Comparison of ENCODE assay signal across 33 cellular contexts in genomic region chr11:28671326-28671725, GRCh38.
"Had no signal": no experiment of that assay in that cellular context is flagged by ENCODE, and none has a peak within 500 bp of the region (broad histone marks: within the 10 kb centered on the region; RNA-seq: fewer than 3 reads in every experiment).

No MANE protein-coding gene starts in this region.

- H3K36me3 ChIP-seq: adrenal gland, brain microvascular endothelial cell, breast epithelium had no signal

- FAIRE-seq: astrocyte, TTC549 had no signal

- ATAC-seq: activated CD8-positive, alpha-beta T cell treated with anti-CD3 and anti-CD28 coated beads for 36 hours; activated naive CD4-positive, alpha-beta T cell treated with anti-CD3 and anti-CD28 coated beads, Interleukin-2, amount 50 U/mL, for 72 hours; activated T-cell treated with anti-CD3 and anti-CD28 coated beads, Interleukin-2, amount 50 U/mL, for 4 hours; activated T-cell treated with anti-CD3 and anti-CD28 coated beads, Interleukin-2, amount 50 U/mL, for 72 hours; activated T-helper 17 cell treated with anti-CD3 and anti-CD28 coated beads, Interleukin-2, amount 50 U/mL, for 72 hours; body of pancreas had no signal

- H3K27me3 ChIP-seq: adrenal gland, body of pancreas, brain microvascular endothelial cell, breast epithelium had no signal

- H3K4me1 ChIP-seq: adrenal gland, body of pancreas, breast epithelium had no signal

- H3K27ac ChIP-seq: adrenal gland, body of pancreas, brain microvascular endothelial cell, breast epithelium, VCaP had no signal

- H3K9me3 ChIP-seq: adrenal gland, body of pancreas, breast epithelium had no signal

- H3K4me3 ChIP-seq: adrenal gland, body of pancreas, breast epithelium had no signal

- DNase-seq: activated B cell treated with CpG ODN at 0.5 μM for 24 hours; activated CD4-positive, alpha-beta memory T cell treated with anti-CD3 and anti-CD28 coated beads for 36 hours; activated CD4-positive, alpha-beta T cell treated with anti-CD3 and anti-CD28 coated beads for 4 hours; activated CD4-positive, alpha-beta T cell treated with anti-CD3 and anti-CD28 coated beads, Interleukin-2, amount 10 ng/mL, durations not matched to agents 24 days and 14 days; activated CD4-positive, alpha-beta T cell treated with anti-CD3 and anti-CD28 coated beads, Interleukin-2, amount 50 U/mL, for 1 hour; activated CD4-positive, alpha-beta T cell treated with anti-CD3 and anti-CD28 coated beads, Interleukin-2, amount 50 U/mL, for 4 hours; activated CD4-positive, CD25-positive, alpha-beta regulatory T cell treated with anti-CD3 and anti-CD28 coated beads, Interleukin-2, amount 50 U/mL, for 72 hours; activated CD8-positive, alpha-beta memory T cell treated with anti-CD3 and anti-CD28 coated beads, Interleukin-2, amount 50 U/mL, for 4 hours; activated CD8-positive, alpha-beta T cell treated with anti-CD3 and anti-CD28 coated beads for 36 hours; activated effector memory CD4-positive, alpha-beta T cell treated with anti-CD3 and anti-CD28 coated beads, Interleukin-2, amount 50 U/mL, for 16 hours; activated gamma-delta T cell treated with Interleukin-2 at 50 U/mL for 16 hours; activated naive CD4-positive, alpha-beta T cell; activated naive CD4-positive, alpha-beta T cell treated with anti-CD3 and anti-CD28 coated beads for 36 hours; activated naive CD4-positive, alpha-beta T cell treated with anti-CD3 and anti-CD28 coated beads, Interleukin-2, amount 50 U/mL, for 16 hours; activated naive CD8-positive, alpha-beta T cell treated with anti-CD3 and anti-CD28 coated beads for 36 hours; activated T-cell treated with anti-CD3 and anti-CD28 coated beads for 4 hours; activated T-cell treated with anti-CD3 and anti-CD28 coated beads, Interleukin-2, amount 50 U/mL, for 1 hour; activated T-cell treated with anti-CD3 and anti-CD28 coated beads, Interleukin-2, amount 50 U/mL, for 4 hours; activated T-cell treated with anti-CD3 and anti-CD28 coated beads, Interleukin-2, amount 50 U/mL, for 72 hours; adrenal gland; amniotic stem cell; aorta; body of pancreas; brain microvascular endothelial cell; central memory CD4-positive, alpha-beta T cell; T-helper 2 cell; T-helper 9 cell had no signal
